In the genomic region with DNA sequence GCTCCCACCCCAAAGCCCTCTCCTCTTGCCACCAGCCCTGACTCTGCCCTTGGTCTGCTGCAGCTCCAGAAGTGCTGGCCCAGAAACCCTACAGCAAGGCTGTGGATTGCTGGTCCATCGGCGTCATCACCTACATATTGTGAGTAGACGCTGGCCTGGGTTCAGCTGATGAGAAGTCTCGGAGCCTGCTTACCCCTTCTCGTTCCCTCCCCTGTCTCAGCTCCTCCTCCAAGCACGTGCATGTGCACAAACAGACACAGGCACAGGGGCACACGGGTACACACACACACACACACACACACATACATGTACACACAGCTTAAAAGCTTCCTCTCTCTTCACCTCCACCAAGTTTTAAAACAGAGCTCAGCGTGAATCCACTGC, we compare ENCODE assay signal across 17 cellular contexts. TPM values are rescaled to one million over a fixed set of nuclear protein-coding genes. Genes with fewer than 3 reads are reported as not detected.
DNase-seq lines count a peak whose midpoint lies in the region; ATAC-seq and TF ChIP-seq lines count a peak whose summit lies in the region.
"Had no signal": no experiment of that assay in that cellular context is flagged by ENCODE, and none has a peak within 500 bp of the region (broad histone marks: within the 10 kb centered on the region; RNA-seq: fewer than 3 reads in every experiment).

No MANE protein-coding gene starts in this region.

- H3K9me3 ChIP-seq in GM23248 (ENCODE audit: low read depth) (no peaks in the 10 kb centered on the region), right lobe of liver (no peaks in the 10 kb centered on the region)

- peak overlapping the region; percentile 4 for H3K27ac ChIP-seq in caudate nucleus (ENCODE audit: low read depth, low read length)
- H3K27ac ChIP-seq in GM23248: no peak overlapping the region
- H3K27ac ChIP-seq in right lobe of liver: no peak overlapping the region
- H3K27ac ChIP-seq: KMS-11, parathyroid adenoma, VCaP had no signal

- no peaks in the 10 kb centered on the region for H3K9me2 ChIP-seq in GM23248 (ENCODE audit: insufficient read depth)

- H3K27me3 ChIP-seq in GM23248 (replicated peaks; ENCODE audit: insufficient read depth) (0 out of 2 replicates have a peak, but pooled peaks cover 4% of the 10 kb centered on the region), right lobe of liver (no peaks in the 10 kb centered on the region)

- H3K4me3 ChIP-seq in GM23248 (no peak overlapping the region), right lobe of liver (no peak overlapping the region)

- H3F3A ChIP-seq in GM23248 (ENCODE audit: insufficient read depth): no peaks in the 10 kb centered on the region

- in situ Hi-C loops in GM23248 (cut with MboI): no loop called here

- H4K20me1 ChIP-seq in GM23248 (ENCODE audit: insufficient read depth): no peaks in the 10 kb centered on the region

- H3K79me2 ChIP-seq in GM23248 (ENCODE audit: insufficient read depth): no peaks in the 10 kb centered on the region
- H3K79me2 ChIP-seq: parathyroid adenoma had no signal

- ATAC-seq in GM18508 (IDR thresholded peaks at IDR 0.05; ENCODE audit: insufficient read depth, unreplicated experiment) (peak; percentile 28), GM21360 (IDR thresholded peaks at IDR 0.05; ENCODE audit: unreplicated experiment) (peak; percentile 13), HG03095 (IDR thresholded peaks at IDR 0.05; ENCODE audit: unreplicated experiment) (peak; percentile 25), GM21723 (IDR thresholded peaks at IDR 0.05; ENCODE audit: unreplicated experiment) (no peak), right lobe of liver (no peak)

- no peak overlapping the region for H3K4me2 ChIP-seq in GM23248 (ENCODE audit: unreplicated experiment)
- H3K4me2 ChIP-seq: KMS-11 had no signal

- WGBS in GM23248 (ENCODE audit: low coverage in 1 of 2, low lambda C conversion rate in 2 of 2, missing lambda C conversion rate in 2 of 2), 2 experiments: 76 to 84% methylated on average over 8 of the region's 8 CpGs
- WGBS in right lobe of liver (ENCODE audit: insufficient coverage, low coverage, low lambda C conversion rate, missing lambda C conversion rate): 82% methylated on average over 5 of the region's 8 CpGs

- intact Hi-C loops in right lobe of liver (cut with DNase I): no loop called here

- DNase-seq in caudate nucleus (lab: John Stamatoyannopoulos, UW) (no peak), GM23248 (no peak), right lobe of liver (no peak), AML-193 (lab: John Stamatoyannopoulos, UW) (no peak)
- DNase-seq: CD4-positive, alpha-beta memory T cell; effector CD8-positive, alpha-beta T cell; NCI-H2227 treated with DMSO at 0.1 percent for 48 hours; substantia nigra had no signal

- H3K36me3 ChIP-seq in GM23248 (ENCODE audit: low read depth): no peaks in the 10 kb centered on the region
- no peaks in the 10 kb centered on the region for H3K36me3 ChIP-seq in right lobe of liver

- TF ChIP-seq POLR2A in right lobe of liver (IDR thresholded peaks at IDR 0.05): no peak

- no peak for TF ChIP-seq CTCF in right lobe of liver (IDR thresholded peaks at IDR 0.05)

- H3K4me1 ChIP-seq in GM23248 (ENCODE audit: insufficient read depth) (no peaks in the 10 kb centered on the region), right lobe of liver (no peaks in the 10 kb centered on the region)
- H3K4me1 ChIP-seq: parathyroid adenoma had no signal

- no peak overlapping the region for H3K9ac ChIP-seq in GM23248
- H3K9ac ChIP-seq: KMS-11, parathyroid adenoma had no signal

- no peak overlapping the region for H2AFZ ChIP-seq in GM23248
- H2AFZ ChIP-seq: parathyroid adenoma had no signal

RNA-seq across cellular contexts. Expression of a gene that starts 24.3 kb away (rescaled TPM):
- 0.11 TPM in 1 of 2 replicates, not detected in the other for total RNA-seq in GM23248 (2014; rRNA removed; shearing (Covaris generic))
- polyA plus RNA-seq in GM23248 (2016; fragmentation: Nextera tagmentation; extraction: Ambion mirVana): 0.24 TPM in 1 of 2 replicates, not detected in the other
- total RNA-seq in right lobe of liver: under 1 TPM in 4 of 6 experiments, not detected in 2; 0.17 to 0.80 (median 0.37) TPM
- total RNA-seq: activated naive CD4-positive, alpha-beta T cell treated with anti-CD3 and anti-CD28 coated beads, Interleukin-2, amount 50 U/mL, for 72 hours; CD4-positive, alpha-beta memory T cell; lung microvascular endothelial cell had no signal
- polyA plus RNA-seq: CD4-positive, alpha-beta memory T cell had no signal

RNA-seq across cellular contexts. Expression of a gene that starts 44.4 kb away (rescaled TPM):
- 6.8 and 8.1 TPM in 2 replicates for total RNA-seq in GM23248 (2014; rRNA removed; shearing (Covaris generic))
- 2.5 and 3.0 TPM in 2 replicates for polyA plus RNA-seq in GM23248 (2016; fragmentation: Nextera tagmentation; extraction: Ambion mirVana)
- 10 to 100 TPM in 1 of 6 experiments, 1 to 10 TPM in 5; 5.0 to 14.6 (median 8.4) TPM for total RNA-seq in right lobe of liver

Comparison
In these comparisons a context has a peak if more than half of its experiments do, and no peak if none do; other contexts are left out.
1. ATAC-seq: peak in GM18508 (single experiment), GM21360 (single experiment) and HG03095 (single experiment); none in GM21723 (single experiment) and right lobe of liver (0 of 4).